In the genomic region with DNA sequence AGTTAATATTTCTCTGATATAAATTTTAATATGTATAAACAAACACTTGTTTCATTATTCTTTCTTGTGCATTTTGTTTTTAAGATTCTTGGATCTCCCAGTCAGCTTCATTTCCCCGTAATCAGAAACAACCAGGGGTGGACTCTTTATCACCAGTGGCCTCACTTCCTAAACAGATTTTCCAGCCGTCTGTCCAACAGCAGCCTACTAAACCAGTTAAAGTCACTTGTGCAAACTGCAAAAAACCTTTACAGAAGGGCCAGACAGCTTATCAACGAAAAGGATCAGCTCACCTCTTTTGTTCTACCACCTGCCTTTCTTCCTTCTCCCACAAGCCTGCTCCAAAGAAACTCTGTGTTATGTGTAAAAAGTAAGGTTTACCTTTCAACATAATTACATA, we compare ENCODE assay signal across 14 cellular contexts. TPM values are rescaled to one million over a fixed set of nuclear protein-coding genes. Genes with fewer than 3 reads are reported as not detected.
A peak's percentile ranks its signal among the peaks of the same experiment; 100 is the strongest.
DNase-seq lines count a peak whose midpoint lies in the region; ATAC-seq and TF ChIP-seq lines count a peak whose summit lies in the region.
"Had no signal": no experiment of that assay in that cellular context is flagged by ENCODE, and none has a peak within 500 bp of the region (broad histone marks: within the 10 kb centered on the region; RNA-seq: fewer than 3 reads in every experiment).

No MANE protein-coding gene starts in this region.

- H3K36me3 ChIP-seq in smooth muscle cell (ENCODE audit: low read depth), result peaks cover 37% of the 10 kb centered on the region

- peaks cover 5% of the 10 kb centered on the region for H3F3A ChIP-seq in smooth muscle cell (ENCODE audit: low read depth)

- DNase-seq in activated T-cell treated with anti-CD3 and anti-CD28 coated beads, Interleukin-2, amount 50 U/mL, for 72 hours, result no peak
- no peak for DNase-seq in activated T-cell treated with anti-CD3 and anti-CD28 coated beads, Interleukin-2, amount 50 U/mL, for 4 hours
- DNase-seq in NCI-H82 (lab: John Stamatoyannopoulos, UW), result peak; percentile 77
- peak; percentile 16 for DNase-seq in cerebellar cortex (ENCODE audit: low spot score)
- no peak for DNase-seq in smooth muscle cell (lab: John Stamatoyannopoulos, UW; ENCODE audit: unreplicated experiment)
- DNase-seq in RWPE1 (ENCODE audit: low spot score), result no peak
- DNase-seq: activated naive CD4-positive, alpha-beta T cell; heart left ventricle; left ventricle myocardium inferior; upper lobe of right lung had no signal

- peaks cover 79% of the 10 kb centered on the region for H3K79me2 ChIP-seq in smooth muscle cell (ENCODE audit: low read depth)

- peaks cover 5 to 29% of the 10 kb centered on the region in 2 donors for H3K36me3 Mint-ChIP-seq in activated T-cell treated with anti-CD3 and anti-CD28 coated beads, Interleukin-2, amount 50 U/mL, for 72 hours (ENCODE audit: insufficient read depth in 2 of 2)
- H3K36me3 Mint-ChIP-seq in activated T-cell treated with anti-CD3 and anti-CD28 coated beads, Interleukin-2, amount 50 U/mL, for 4 hours (ENCODE audit: insufficient read depth), result peaks cover 23% of the 10 kb centered on the region

- TF ChIP-seq CTCF in smooth muscle cell (IDR thresholded peaks at IDR 0.05; ENCODE audit: borderline replicate concordance, insufficient read depth, poor library complexity, severe bottlenecking) (no peak), RWPE1 (conservative IDR thresholded peaks at IDR 0.05; ENCODE audit: low read depth) (no peak)

- WGBS in smooth muscle cell (ENCODE audit: low lambda C conversion rate), result 55% methylated on average over 3 of the region's 3 CpGs

- H3K9ac ChIP-seq in smooth muscle cell (ENCODE audit: low read depth), result no peak overlapping the region

- H3K27ac ChIP-seq in smooth muscle cell (ENCODE audit: low read depth) (peak overlapping the region; percentile 1), RWPE1 (no peak overlapping the region)
- H3K27ac ChIP-seq: C4-2B, heart left ventricle, left ventricle myocardium inferior, upper lobe of right lung had no signal

- H3K4me2 ChIP-seq in smooth muscle cell, result no peak overlapping the region

- H3K9me3 ChIP-seq in smooth muscle cell (replicated peaks; ENCODE audit: low read depth), result no peaks in the 10 kb centered on the region
- H3K9me3 ChIP-seq: heart left ventricle, left ventricle myocardium inferior, upper lobe of right lung had no signal

- POLR2A ChIA-PET in RWPE1 (lab: Yijun Ruan, JAX; ENCODE audit: low non-redundant PET), result interaction anchor here (0.5 kb wide), 1 partner anchor 21 kb away, joined by 6 read pairs; no protein-coding TSS in a partner anchor

- peaks cover 78% of the 10 kb centered on the region for H4K20me1 ChIP-seq in smooth muscle cell (ENCODE audit: low read depth)

- H2AFZ ChIP-seq in smooth muscle cell (ENCODE audit: low read depth), result no peak overlapping the region

- H3K27ac Mint-ChIP-seq in activated T-cell treated with anti-CD3 and anti-CD28 coated beads, Interleukin-2, amount 50 U/mL, for 72 hours, result peak overlapping the region; percentile 68
- H3K27ac Mint-ChIP-seq: dendritic cell treated with granulocyte-macrophage colony-stimulating factor and Interleukin-4, amounts not matched to agents 40 ng/mL and 50 ng/mL, for 4 days had no signal

- H3K4me3 ChIP-seq in smooth muscle cell, result no peak overlapping the region
- H3K4me3 ChIP-seq: heart left ventricle, left ventricle myocardium inferior, upper lobe of right lung had no signal

- H3K27me3 ChIP-seq in smooth muscle cell (ENCODE audit: low read depth), result no peaks in the 10 kb centered on the region
- H3K27me3 ChIP-seq: heart left ventricle, upper lobe of right lung had no signal

- H3K27me3 Mint-ChIP-seq in activated T-cell treated with anti-CD3 and anti-CD28 coated beads, Interleukin-2, amount 50 U/mL, for 72 hours (ENCODE audit: low read depth), result no peaks in the 10 kb centered on the region
- H3K27me3 Mint-ChIP-seq in activated T-cell treated with anti-CD3 and anti-CD28 coated beads, Interleukin-2, amount 50 U/mL, for 4 hours (ENCODE audit: low read depth), result no peaks in the 10 kb centered on the region
- H3K27me3 Mint-ChIP-seq: dendritic cell treated with granulocyte-macrophage colony-stimulating factor and Interleukin-4, amounts not matched to agents 40 ng/mL and 50 ng/mL, for 4 days had no signal

- no peaks in the 10 kb centered on the region for H3K9me3 Mint-ChIP-seq in activated T-cell treated with anti-CD3 and anti-CD28 coated beads, Interleukin-2, amount 50 U/mL, for 72 hours
- no peaks in the 10 kb centered on the region for H3K9me3 Mint-ChIP-seq in activated T-cell treated with anti-CD3 and anti-CD28 coated beads, Interleukin-2, amount 50 U/mL, for 4 hours
- H3K9me3 Mint-ChIP-seq: dendritic cell treated with granulocyte-macrophage colony-stimulating factor and Interleukin-4, amounts not matched to agents 40 ng/mL and 50 ng/mL, for 4 days had no signal

- no peak for ATAC-seq in activated T-cell treated with anti-CD3 and anti-CD28 coated beads, Interleukin-2, amount 50 U/mL, for 72 hours (replicated peaks in 1 of 2)
- no peak for ATAC-seq in activated T-cell treated with anti-CD3 and anti-CD28 coated beads, Interleukin-2, amount 50 U/mL, for 4 hours
- ATAC-seq in GM21576 (IDR thresholded peaks at IDR 0.05; ENCODE audit: unreplicated experiment), result no peak
- ATAC-seq: HepG2, upper lobe of right lung had no signal

- H3K4me1 Mint-ChIP-seq in activated T-cell treated with anti-CD3 and anti-CD28 coated beads, Interleukin-2, amount 50 U/mL, for 72 hours (ENCODE audit: low read depth), result peaks cover 31% of the 10 kb centered on the region
- H3K4me1 Mint-ChIP-seq in activated T-cell treated with anti-CD3 and anti-CD28 coated beads, Interleukin-2, amount 50 U/mL, for 4 hours (ENCODE audit: low read depth), result peaks cover 32% of the 10 kb centered on the region

- no peak overlapping the region for H3K4me3 Mint-ChIP-seq in activated T-cell treated with anti-CD3 and anti-CD28 coated beads, Interleukin-2, amount 50 U/mL, for 72 hours
- H3K4me3 Mint-ChIP-seq in activated T-cell treated with anti-CD3 and anti-CD28 coated beads, Interleukin-2, amount 50 U/mL, for 4 hours, result no peak overlapping the region
- H3K4me3 Mint-ChIP-seq: dendritic cell treated with granulocyte-macrophage colony-stimulating factor and Interleukin-4, amounts not matched to agents 40 ng/mL and 50 ng/mL, for 4 days had no signal

- CTCF ChIA-PET in RWPE1 (lab: Yijun Ruan, JAX), result interaction anchor here (0.8 to 1.7 kb wide), 2 partner anchors 18 to 85 kb away, joined by 4 to 11 read pairs; no protein-coding TSS in a partner anchor

- peaks cover 4% of the 10 kb centered on the region for H3K4me1 ChIP-seq in smooth muscle cell (ENCODE audit: low read depth)

RNA-seq across cellular contexts. Expression of a gene that starts 44.2 kb away (rescaled TPM):
- total RNA-seq in activated T-cell treated with anti-CD3 and anti-CD28 coated beads, Interleukin-2, amount 50 U/mL, for 72 hours, result 100 to 1,000 TPM in 1 of 2 donors, 10 to 100 TPM in 1; 86.4 to 103 TPM
- 10 to 100 TPM; 26.6 to 38.4 (median 34.4) TPM for total RNA-seq in activated T-cell treated with anti-CD3 and anti-CD28 coated beads, Interleukin-2, amount 50 U/mL, for 4 hours
- total RNA-seq in smooth muscle cell, result 107 and 156 TPM in 2 replicates
- 29.9 and 36.7 TPM in 2 replicates for polyA plus RNA-seq in smooth muscle cell

Comparison
In these comparisons a context has a peak if more than half of its experiments do, and no peak if none do; other contexts are left out.
1. DNase-seq: peak in NCI-H82 (single experiment) and cerebellar cortex (single experiment); none in activated T-cell treated with anti-CD3 and anti-CD28 coated beads, Interleukin-2, amount 50 U/mL, for 72 hours (0 of 2), activated T-cell treated with anti-CD3 and anti-CD28 coated beads, Interleukin-2, amount 50 U/mL, for 4 hours (single experiment), smooth muscle cell (single experiment) and RWPE1 (single experiment).